ENCODE assay signal across 13 cellular contexts in genomic region chr5:65209341-65209740, GRCh38.
A peak's percentile ranks its signal among the peaks of the same experiment; 100 is the strongest.
DNase-seq lines count a peak whose midpoint lies in the region; ATAC-seq and TF ChIP-seq lines count a peak whose summit lies in the region.
"Had no signal": no experiment of that assay in that cellular context is flagged by ENCODE, and none has a peak within 500 bp of the region (broad histone marks: within the 10 kb centered on the region; RNA-seq: fewer than 3 reads in every experiment).

No MANE protein-coding gene starts in this region.

- H3K18ac ChIP-seq in IMR-90 (ENCODE audit: low read depth, low read length) = peak overlapping the region; percentile 97; the same call in 1 of the 2 replicates

- peak overlapping the region; percentile 94 for H3K23ac ChIP-seq in IMR-90 (ENCODE audit: low read depth, low read length)

- peak overlapping the region; percentile 100; the same call in 1 of the 2 replicates for H2AK5ac ChIP-seq in IMR-90 (ENCODE audit: low read depth, low read length)

- no TSS peak for BruUV-seq in IMR-90 (replicated peaks; lab: Mats Ljungman, UMichigan)

- peak; percentile 44; the same call in 1 of the 2 replicates for TF ChIP-seq POLR2A in IMR-90 (IDR thresholded peaks at IDR 0.05; ENCODE audit: low read depth, low read length)

- H3K4me1 ChIP-seq in IMR-90 (ENCODE audit: control insufficient read depth, insufficient read depth, low read length) = peaks cover 4% of the 10 kb centered on the region
- H3K4me1 ChIP-seq in aorta (ENCODE audit: control insufficient read depth in 1 of 2, insufficient read depth in 2 of 2, low read length in 2 of 2) = no peaks in the 10 kb centered on the region
- H3K4me1 ChIP-seq in lower lobe of right lung = no peaks in the 10 kb centered on the region
- H3K4me1 ChIP-seq: left ventricle myocardium inferior had no signal

- intact Hi-C loops in IMR-90 (cut with micrococcal nuclease) = no loop called here
- intact Hi-C loops in aorta (cut with DNase I) = no loop called here
- intact Hi-C loops in lower lobe of right lung (cut with DNase I) = no loop called here

- TF ChIP-seq RAD21 in IMR-90 (IDR thresholded peaks at IDR 0.05; ENCODE audit: low read length) = peak; percentile 19; the same call in 1 of the 2 replicates

- H3K27ac ChIP-seq in IMR-90 (ENCODE audit: insufficient read depth, low read length) = peak overlapping the region; percentile 74
- peak overlapping the region; percentile 92 for H3K27ac ChIP-seq in brain microvascular endothelial cell
- no peak overlapping the region for H3K27ac ChIP-seq in aorta (ENCODE audit: low read depth in 1 of 2, low read length in 2 of 2)
- H3K27ac ChIP-seq in lower lobe of right lung = no peak overlapping the region
- H3K27ac ChIP-seq: left ventricle myocardium inferior, SK-N-MC had no signal

- peaks cover 2% of the 10 kb centered on the region; the same call in 1 of the 2 replicates for H3K9me3 ChIP-seq in IMR-90 (ENCODE audit: control insufficient read depth, insufficient read depth, low read length)
- no peaks in the 10 kb centered on the region for H3K9me3 ChIP-seq in aorta (ENCODE audit: control insufficient read depth, low read length)
- H3K9me3 ChIP-seq in lower lobe of right lung = no peaks in the 10 kb centered on the region
- H3K9me3 ChIP-seq: left ventricle myocardium inferior had no signal

- ATAC-seq in IMR-90 (ENCODE audit: low read depth) = peak; percentile 83
- ATAC-seq in aorta (ENCODE audit: low FRiP score) = no peak
- ATAC-seq in GM18873 (IDR thresholded peaks at IDR 0.05; ENCODE audit: low FRiP score, unreplicated experiment) = no peak
- no peak for ATAC-seq in lower lobe of right lung

- peak overlapping the region; percentile 84 to 99 for H4K8ac ChIP-seq in IMR-90 (ENCODE audit: low read depth in 2 of 2, low read length in 2 of 2)

- peak overlapping the region; percentile 93 for H4K91ac ChIP-seq in IMR-90 (ENCODE audit: insufficient read depth, low read depth, low read length)

- dilution Hi-C loops in IMR-90 (cut with HindIII; ENCODE audit: low sequenced_read_pairs, unreplicated experiment) = no loop called here

- TF ChIP-seq CTCF in AG09309 (IDR thresholded peaks at IDR 0.05; ENCODE audit: control insufficient read depth, insufficient read depth, low read depth, low read length, missing control alignments) (no peak), IMR-90 (conservative IDR thresholded peaks at IDR 0.05; ENCODE audit: low read depth, low read length) (no peak), brain microvascular endothelial cell (IDR thresholded peaks at IDR 0.05; ENCODE audit: low read depth, low read length, missing control alignments) (no peak), kidney epithelial cell (IDR thresholded peaks at IDR 0.05; ENCODE audit: insufficient read depth, low read length, poor library complexity, severe bottlenecking) (no peak), lower lobe of right lung (IDR thresholded peaks at IDR 0.05) (no peak)

- in situ Hi-C loops in IMR-90 (cut with MboI; ENCODE audit: low sequenced_read_pairs) (no loop called here), brain microvascular endothelial cell (cut with HindIII; ENCODE audit: low pct_ligation_motif_present, low sequenced_read_pairs) (no loop called here)

- peak overlapping the region; percentile 14; the same call in 1 of the 2 replicates for H3K4me2 ChIP-seq in IMR-90 (ENCODE audit: low read depth, low read length)

- peak overlapping the region; percentile 16; the same call in 1 of the 2 replicates for H3K9ac ChIP-seq in IMR-90 (ENCODE audit: low read depth, low read length)

- peak overlapping the region; percentile 99 for H2BK120ac ChIP-seq in IMR-90 (ENCODE audit: low read depth, low read length)

- H2AFZ ChIP-seq in IMR-90 (replicated peaks; ENCODE audit: low read length, poor library complexity) = no peak overlapping the region

- peak overlapping the region; percentile 99 for H2BK20ac ChIP-seq in IMR-90 (ENCODE audit: low read depth, low read length)

- DNase-seq in AG09309 (ENCODE audit: low read depth) (peak; percentile 88), IMR-90 (peak; percentile 96), brain microvascular endothelial cell (peak; percentile 78), kidney epithelial cell (ENCODE audit: low read depth) (peak; percentile 80), aorta (no peak), lower lobe of right lung (no peak), NCI-H2107 treated with DMSO at 0.1 percent for 48 hours (lab: John Stamatoyannopoulos, UW; ENCODE audit: unreplicated experiment) (no peak)
- DNase-seq: activated CD4-positive, alpha-beta T cell treated with anti-CD3 and anti-CD28 coated beads for 4 hours; CD4-positive, CD25-positive, alpha-beta regulatory T cell; left ventricle myocardium inferior; NCI-H69 had no signal

- no peaks in the 10 kb centered on the region for H3K27me3 ChIP-seq in IMR-90 (ENCODE audit: control insufficient read depth, insufficient read depth, low read length)
- no peaks in the 10 kb centered on the region for H3K27me3 ChIP-seq in brain microvascular endothelial cell (replicated peaks)
- H3K27me3 ChIP-seq in kidney epithelial cell (ENCODE audit: control insufficient read depth, insufficient read depth, low read length) = no peaks in the 10 kb centered on the region
- no peaks in the 10 kb centered on the region for H3K27me3 ChIP-seq in aorta (ENCODE audit: control insufficient read depth in 1 of 2, insufficient read depth in 2 of 2, low read length in 1 of 2)
- H3K27me3 ChIP-seq in lower lobe of right lung (ENCODE audit: low read depth) = no peaks in the 10 kb centered on the region

- H3K79me1 ChIP-seq in IMR-90 (ENCODE audit: low read depth in 1 of 2, low read length in 2 of 2) = peaks cover 8 to 23% of the 10 kb centered on the region in 2 experiments; a peak in 3 of 4 replicates

- peak overlapping the region; percentile 95; the same call in 1 of the 2 replicates for H3K4ac ChIP-seq in IMR-90 (ENCODE audit: low read depth, low read length)

- H2BK15ac ChIP-seq in IMR-90 (ENCODE audit: low read depth, low read length) = peak overlapping the region; percentile 71; the same call in 2 of the 3 replicates

- peaks cover 13% of the 10 kb centered on the region for H3K36me3 ChIP-seq in IMR-90 (ENCODE audit: control insufficient read depth, insufficient read depth, low read length)
- peaks cover 9% of the 10 kb centered on the region for H3K36me3 ChIP-seq in brain microvascular endothelial cell (replicated peaks)
- H3K36me3 ChIP-seq in kidney epithelial cell (ENCODE audit: control insufficient read depth, insufficient read depth, low read length) = no peaks in the 10 kb centered on the region
- H3K36me3 ChIP-seq in aorta (ENCODE audit: control insufficient read depth in 1 of 2, insufficient read depth in 2 of 2, low read length in 1 of 2) = no peaks in the 10 kb centered on the region
- H3K36me3 ChIP-seq in lower lobe of right lung = no peaks in the 10 kb centered on the region
- H3K36me3 ChIP-seq: left ventricle myocardium inferior had no signal

- H4K20me1 ChIP-seq in IMR-90 (ENCODE audit: insufficient read depth, low read length) = no peaks in the 10 kb centered on the region

- H3K14ac ChIP-seq in IMR-90 (replicated peaks; ENCODE audit: low read depth, low read length) = peak overlapping the region; percentile 96

- peaks cover 6% of the 10 kb centered on the region; the same call in 1 of the 2 replicates for H3K9me1 ChIP-seq in IMR-90 (ENCODE audit: insufficient read depth, low read length)

- POLR2A ChIA-PET in IMR-90 (lab: Charles Lee; ENCODE audit: unreplicated experiment) = no interaction called here

- H2AK9ac ChIP-seq in IMR-90 (replicated peaks; ENCODE audit: low read depth, low read length, poor library complexity) = no peak overlapping the region

- peak overlapping the region; percentile 84 for H3K56ac ChIP-seq in IMR-90 (ENCODE audit: extremely low read depth, insufficient read depth, low read length)

- CTCF ChIA-PET in IMR-90 (lab: Yijun Ruan, JAX) = interaction anchor here (0.8 kb wide), 1 partner anchor 11 kb away, joined by 3 read pairs; no protein-coding TSS in a partner anchor

- H3K4me3 ChIP-seq in AG09309 (ENCODE audit: control insufficient read depth, low read depth, low read length) (no peak overlapping the region), IMR-90 (ENCODE audit: insufficient read depth, low read depth, low read length) (no peak overlapping the region), brain microvascular endothelial cell (ENCODE audit: low read depth, low read length) (no peak overlapping the region), kidney epithelial cell (ENCODE audit: low read depth, low read length) (no peak overlapping the region), aorta (ENCODE audit: low read length in 2 of 2) (no peak overlapping the region), lower lobe of right lung (no peak overlapping the region)
- H3K4me3 ChIP-seq: left ventricle myocardium inferior, SK-N-MC had no signal

- peak overlapping the region; percentile 98; the same call in 1 of the 2 replicates for H4K5ac ChIP-seq in IMR-90 (ENCODE audit: low read depth, low read length)

- peak overlapping the region; percentile 100 for H2BK5ac ChIP-seq in IMR-90 (ENCODE audit: low read depth, low read length, poor library complexity, severe bottlenecking)

TF ChIP-seq in IMR-90, 13 proteins besides CTCF, POLR2A, EP300 and RAD21:
- TF ChIP-seq CEBPB (IDR thresholded peaks at IDR 0.05; ENCODE audit: low read depth, low read length) = peak; percentile 48
- TF ChIP-seq, protein P1, sequence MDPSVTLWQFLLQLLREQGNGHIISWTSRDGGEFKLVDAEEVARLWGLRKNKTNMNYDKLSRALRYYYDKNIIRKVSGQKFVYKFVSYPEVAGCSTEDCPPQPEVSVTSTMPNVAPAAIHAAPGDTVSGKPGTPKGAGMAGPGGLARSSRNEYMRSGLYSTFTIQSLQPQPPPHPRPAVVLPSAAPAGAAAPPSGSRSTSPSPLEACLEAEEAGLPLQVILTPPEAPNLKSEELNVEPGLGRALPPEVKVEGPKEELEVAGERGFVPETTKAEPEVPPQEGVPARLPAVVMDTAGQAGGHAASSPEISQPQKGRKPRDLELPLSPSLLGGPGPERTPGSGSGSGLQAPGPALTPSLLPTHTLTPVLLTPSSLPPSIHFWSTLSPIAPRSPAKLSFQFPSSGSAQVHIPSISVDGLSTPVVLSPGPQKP (IDR thresholded peaks at IDR 0.05; ENCODE audit: borderline replicate concordance, low read depth, low read length) = no peak
- peak; percentile 81 for TF ChIP-seq FOS (IDR thresholded peaks at IDR 0.05; ENCODE audit: low read depth, low read length)
TF ChIP-seq in IMR-90: peak in this region for 2.

Comparison
In these comparisons a context has a peak if more than half of its experiments do, and no peak if none do; other contexts are left out.
1. DNase-seq: peak in AG09309 (single experiment), IMR-90 (single experiment), brain microvascular endothelial cell (single experiment) and kidney epithelial cell (single experiment); none in aorta (0 of 2), lower lobe of right lung (single experiment) and NCI-H2107 treated with DMSO at 0.1 percent for 48 hours (single experiment).
2. H3K27ac ChIP-seq: peak in IMR-90 (single experiment) and brain microvascular endothelial cell (single experiment); none in aorta (0 of 2) and lower lobe of right lung (single experiment).